Comparison of ENCODE assay signal across 3 cellular contexts in genomic region chr15:39706252-39706651, GRCh38.
TF ChIP-seq lines count a peak whose summit lies in the region.

No MANE protein-coding gene starts in this region.

TF ChIP-seq in HepG2, 621 proteins besides CTCF, POLR2A, EP300 and RAD21:
- TF ChIP-seq MAFK (conservative IDR thresholded peaks at IDR 0.05 in 1 of 2, IDR thresholded peaks at IDR 0.05 in 1 of 2; ENCODE audit: low read length in 2 of 2) (peak in 1 of 2 experiments; percentile 35; a peak in 2 of 4 replicates), ZNF12 (CRISPR knock-in tag; IDR thresholded peaks at IDR 0.05) (no peak), MAFF (IDR thresholded peaks at IDR 0.05; ENCODE audit: low read depth, low read length) (0 out of 2 replicates have a peak, but pooled peaks have one; percentile 11)

TF ChIP-seq in GM12878, 131 proteins besides CTCF, POLR2A, EP300 and RAD21:
- TF ChIP-seq, protein P1, sequence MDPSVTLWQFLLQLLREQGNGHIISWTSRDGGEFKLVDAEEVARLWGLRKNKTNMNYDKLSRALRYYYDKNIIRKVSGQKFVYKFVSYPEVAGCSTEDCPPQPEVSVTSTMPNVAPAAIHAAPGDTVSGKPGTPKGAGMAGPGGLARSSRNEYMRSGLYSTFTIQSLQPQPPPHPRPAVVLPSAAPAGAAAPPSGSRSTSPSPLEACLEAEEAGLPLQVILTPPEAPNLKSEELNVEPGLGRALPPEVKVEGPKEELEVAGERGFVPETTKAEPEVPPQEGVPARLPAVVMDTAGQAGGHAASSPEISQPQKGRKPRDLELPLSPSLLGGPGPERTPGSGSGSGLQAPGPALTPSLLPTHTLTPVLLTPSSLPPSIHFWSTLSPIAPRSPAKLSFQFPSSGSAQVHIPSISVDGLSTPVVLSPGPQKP (IDR thresholded peaks at IDR 0.05; ENCODE audit: low read depth, low read length): no peak
- peak; percentile 31 for TF ChIP-seq BCL3 (IDR thresholded peaks at IDR 0.05; ENCODE audit: borderline replicate concordance, insufficient read depth, low read depth, low read length, poor library complexity, severe bottlenecking)

TF ChIP-seq in endothelial cell of umbilical vein, 7 proteins besides CTCF, POLR2A, EP300 and RAD21:
- TF ChIP-seq JUN (IDR thresholded peaks at IDR 0.05; ENCODE audit: borderline replicate concordance, insufficient read depth, insufficient read length, low read depth): no peak
- no peak for TF ChIP-seq MYC (IDR thresholded peaks at IDR 0.05; ENCODE audit: low read depth, low read length)
- TF ChIP-seq FOS (IDR thresholded peaks at IDR 0.05; ENCODE audit: borderline replicate concordance, insufficient read depth, low read length): peak; percentile 31
